In genomic region chr14:65250162-65250495, GRCh38 we compare ENCODE assay signal across 21 cellular contexts.
"Had no signal": no experiment of that assay in that cellular context is flagged by ENCODE, and none has a peak within 500 bp of the region (broad histone marks: within the 10 kb centered on the region; RNA-seq: fewer than 3 reads in every experiment).

No MANE protein-coding gene starts in this region.

- H3K4me3 ChIP-seq: left lung, lung, neural progenitor cell, spleen had no signal

- DNase-seq: activated CD4-positive, alpha-beta T cell treated with anti-CD3 and anti-CD28 coated beads, Interleukin-2, amount 10 ng/mL, durations not matched to agents 7 days and 5 days; activated CD4-positive, CD25-positive, alpha-beta regulatory T cell treated with anti-CD3 and anti-CD28 coated beads, Interleukin-2, amount 50 U/mL, for 72 hours; activated CD8-positive, alpha-beta memory T cell treated with anti-CD3 and anti-CD28 coated beads, Interleukin-2, amount 10 ng/mL, durations not matched to agents 7 days and 5 days; activated CD8-positive, alpha-beta T cell treated with anti-CD3 and anti-CD28 coated beads for 36 hours; activated gamma-delta T cell treated with Interleukin-2 at 50 U/mL for 16 hours; activated T-cell treated with anti-CD3 and anti-CD28 coated beads for 4 hours; anterior cingulate cortex; caudate nucleus; dermis blood vessel endothelial cell; effector memory CD4-positive, alpha-beta T cell; foreskin melanocyte; kidney; left lung; naive thymus-derived CD8-positive, alpha-beta T cell; spleen; stimulated activated CD4-positive, alpha-beta T cell treated with anti-CD3 and anti-CD28 coated beads, Interleukin-4, amount 100 ng/mL, for 24 hours; stimulated activated naive CD4-positive, alpha-beta T cell treated with Interleukin-2 at 50 U/mL for 16 hours; T-helper 2 cell had no signal

- H3K9me3 ChIP-seq: left lung, spleen had no signal

- H3K36me3 ChIP-seq: left lung, neural progenitor cell, spleen had no signal

- H3K27me3 ChIP-seq: left lung, neural progenitor cell, spleen had no signal

- H3K4me1 ChIP-seq: spleen had no signal

- H3K27ac ChIP-seq: left lung, neural progenitor cell, spleen had no signal

- ATAC-seq: activated CD8-positive, alpha-beta memory T cell treated with anti-CD3 and anti-CD28 coated beads, Interleukin-2, amount 10 ng/mL, durations not matched to agents 7 days and 5 days; activated CD8-positive, alpha-beta T cell treated with anti-CD3 and anti-CD28 coated beads for 36 hours; esophagus mucosa; left lung; naive thymus-derived CD8-positive, alpha-beta T cell had no signal
